Comparison of ENCODE assay signal across 9 cellular contexts in the genomic region with DNA sequence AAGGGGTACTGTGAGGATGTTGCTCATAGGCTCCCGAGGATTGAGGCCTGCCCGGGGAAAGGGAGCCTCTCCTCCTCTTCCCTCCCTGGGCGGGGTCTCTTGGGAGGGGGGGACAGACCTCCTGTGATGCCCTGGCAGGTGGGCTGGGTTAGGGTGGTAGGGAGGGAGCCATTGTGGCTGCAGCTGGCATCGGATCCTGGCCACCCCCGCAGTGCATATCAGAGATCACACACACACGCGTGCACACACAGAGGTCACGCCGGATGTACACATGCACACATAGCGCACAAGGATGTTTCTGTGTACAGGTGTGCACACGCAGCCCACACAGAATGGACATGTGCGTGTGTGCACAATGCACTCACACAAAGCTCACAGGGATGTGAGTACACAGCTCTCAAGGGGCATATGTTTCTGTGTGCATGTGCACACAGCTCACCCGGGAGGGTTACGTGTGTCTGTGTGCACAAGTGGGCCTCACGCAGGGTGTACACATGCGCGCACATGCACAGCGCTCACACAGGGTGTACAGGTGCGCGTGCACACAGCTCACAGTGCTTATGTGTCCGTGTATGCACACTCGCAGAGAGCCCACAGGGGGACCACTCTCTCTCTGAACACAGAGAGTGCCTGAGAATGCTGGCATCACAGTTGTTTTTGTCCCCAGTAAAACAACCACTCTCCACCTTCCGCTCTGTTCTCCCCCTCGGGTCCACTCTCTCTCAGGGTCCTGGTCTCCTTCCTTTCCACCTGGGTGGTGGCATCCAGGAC. TPM values are rescaled to one million over a fixed set of nuclear protein-coding genes. Genes with fewer than 3 reads are reported as not detected.
DNase-seq lines count a peak whose midpoint lies in the region; ATAC-seq, FAIRE-seq and TF ChIP-seq lines count a peak whose summit lies in the region.
"Had no signal": no experiment of that assay in that cellular context is flagged by ENCODE, and none has a peak within 500 bp of the region (broad histone marks: within the 10 kb centered on the region; RNA-seq: fewer than 3 reads in every experiment).

No MANE protein-coding gene starts in this region.

- no peak for TF ChIP-seq EP300 in upper lobe of left lung (IDR thresholded peaks at IDR 0.05)

- H3K4me1 Mint-ChIP-seq in WTC11 = peaks cover 36% of the 10 kb centered on the region

- peak overlapping the region; percentile 58 for H3K4me3 Mint-ChIP-seq in WTC11

- POLR2A ChIA-PET in WTC11 (lab: Charles Lee) = no interaction called here

- no peak for TF ChIP-seq CTCF in cardiac muscle cell (IDR thresholded peaks at IDR 0.05; ENCODE audit: low read depth, low read length)
- TF ChIP-seq CTCF in right atrium auricular region (IDR thresholded peaks at IDR 0.05) = no peak
- no peak for TF ChIP-seq CTCF in WTC11 (IDR thresholded peaks at IDR 0.05)
- TF ChIP-seq CTCF in kidney (IDR thresholded peaks at IDR 0.05; ENCODE audit: borderline replicate concordance, extremely low read depth, insufficient read depth) = no peak
- no peak for TF ChIP-seq CTCF in upper lobe of left lung (IDR thresholded peaks at IDR 0.05)

- no peak for FAIRE-seq in kidney (lab: Jason Lieb, UNC)

- H3K9me3 ChIP-seq in cardiac muscle cell (ENCODE audit: low read depth) (no peaks in the 10 kb centered on the region), right atrium auricular region (no peaks in the 10 kb centered on the region), kidney (ENCODE audit: control insufficient read depth in 1 of 2, low read length in 2 of 2) (no peaks in the 10 kb centered on the region), upper lobe of left lung (no peaks in the 10 kb centered on the region)

- ATAC-seq in WTC11 (no peak), upper lobe of left lung (ENCODE audit: low FRiP score in 2 of 2) (no peak), HG03442 (IDR thresholded peaks at IDR 0.05; ENCODE audit: unreplicated experiment) (no peak)

- H3K27ac ChIP-seq in cardiac muscle cell (no peak overlapping the region), right atrium auricular region (no peak overlapping the region), kidney (ENCODE audit: low read depth in 2 of 2, low read length in 2 of 2) (no peak overlapping the region), upper lobe of left lung (peak overlapping the region in 2 of 4 donors; percentile 40 to 76)

- no peaks in the 10 kb centered on the region for H3K9me3 Mint-ChIP-seq in WTC11

- H3K27me3 ChIP-seq in cardiac muscle cell = peaks cover 27% of the 10 kb centered on the region
- H3K27me3 ChIP-seq in right atrium auricular region = no peaks in the 10 kb centered on the region
- no peaks in the 10 kb centered on the region for H3K27me3 ChIP-seq in upper lobe of left lung

- intact Hi-C loops in kidney (cut with DNase I) = loop anchor here (10.0 kb wide), 1 partner anchor 53 kb away; the partner anchor contains the start of gene TOP2A

- WGBS in upper lobe of left lung, 2 donors = 60 to 73% methylated on average over 5 to 21 of the region's 24 CpGs

- H3K27me3 Mint-ChIP-seq in WTC11 (ENCODE audit: low read depth) = peaks cover 40% of the 10 kb centered on the region

- no peak overlapping the region for H3K27ac Mint-ChIP-seq in WTC11

- H3K4me3 ChIP-seq in cardiac muscle cell (peak overlapping the region; percentile 51), right atrium auricular region (peak overlapping the region in 1 of 2 donors; percentile 57), kidney (ENCODE audit: low read length in 2 of 2) (peak overlapping the region in 1 of 2 donors; percentile 37), upper lobe of left lung (peak overlapping the region in 3 of 4 donors; percentile 66 to 75 (median 67))

- no peaks in the 10 kb centered on the region for H3K36me3 Mint-ChIP-seq in WTC11

- H3K36me3 ChIP-seq in cardiac muscle cell = no peaks in the 10 kb centered on the region
- H3K36me3 ChIP-seq in right atrium auricular region = no peaks in the 10 kb centered on the region
- H3K36me3 ChIP-seq in kidney (ENCODE audit: control insufficient read depth in 1 of 2, insufficient read depth in 2 of 2, low read length in 2 of 2) = no peaks in the 10 kb centered on the region
- H3K36me3 ChIP-seq in upper lobe of left lung = peaks cover 0 to 2% (median 0%) of the 10 kb centered on the region in 4 donors

- no peak overlapping the region for H3K9ac ChIP-seq in kidney (ENCODE audit: low read length in 2 of 2)

- H3K4me1 ChIP-seq in cardiac muscle cell (ENCODE audit: low read depth) (no peaks in the 10 kb centered on the region), right atrium auricular region (peaks cover 0 to 14% of the 10 kb centered on the region in 2 donors), kidney (ENCODE audit: control insufficient read depth in 1 of 2, insufficient read depth in 1 of 2, low read depth in 1 of 2, low read length in 2 of 2) (peaks cover 3 to 4% of the 10 kb centered on the region in 2 donors), upper lobe of left lung (peaks cover 18 to 45% (median 26%) of the 10 kb centered on the region in 4 donors)

- no peak for TF ChIP-seq POLR2A in upper lobe of left lung (IDR thresholded peaks at IDR 0.05)

- DNase-seq in cardiac muscle cell (ENCODE audit: low read depth in 1 of 2, low spot score in 1 of 2) = no peak
- no peak for DNase-seq in right atrium auricular region (ENCODE audit: low spot score)
- DNase-seq in WTC11 (ENCODE audit: low spot score) = no peak
- peak; percentile 58 for DNase-seq in kidney
- DNase-seq in upper lobe of left lung = no peak
- no peak for DNase-seq in GM19240 (ENCODE audit: insufficient read length, low spot score)
- no peak for DNase-seq in HPDE6-E6E7 (ENCODE audit: extremely low spot score)

- CTCF ChIA-PET in WTC11 (lab: Charles Lee) = interaction anchor here (0.7 to 6.9 kb wide), 29 partner anchors 11 to 258 kb away, joined by 3 to 102 read pairs (median 5); partner anchors contain the start of genes IGFBP4 and TOP2A

TF ChIP-seq in WTC11, 78 proteins besides CTCF, POLR2A, EP300 and RAD21:
- TF ChIP-seq TP53 (CRISPR knock-in tag; IDR thresholded peaks at IDR 0.05) (no peak), HMGA2 (CRISPR knock-in tag; IDR thresholded peaks at IDR 0.05) (no peak), JUN (CRISPR knock-in tag; IDR thresholded peaks at IDR 0.05) (no peak), ZNF423 (CRISPR knock-in tag; IDR thresholded peaks at IDR 0.05) (0 out of 2 replicates have a peak, but pooled peaks have one; percentile 3), SP1 (CRISPR knock-in tag; conservative IDR thresholded peaks at IDR 0.05) (no peak)
- TF ChIP-seq, protein P1, sequence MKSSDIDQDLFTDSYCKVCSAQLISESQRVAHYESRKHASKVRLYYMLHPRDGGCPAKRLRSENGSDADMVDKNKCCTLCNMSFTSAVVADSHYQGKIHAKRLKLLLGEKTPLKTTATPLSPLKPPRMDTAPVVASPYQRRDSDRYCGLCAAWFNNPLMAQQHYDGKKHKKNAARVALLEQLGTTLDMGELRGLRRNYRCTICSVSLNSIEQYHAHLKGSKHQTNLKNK (CRISPR knock-in tag; IDR thresholded peaks at IDR 0.05) = no peak
- TF ChIP-seq, protein P2, sequence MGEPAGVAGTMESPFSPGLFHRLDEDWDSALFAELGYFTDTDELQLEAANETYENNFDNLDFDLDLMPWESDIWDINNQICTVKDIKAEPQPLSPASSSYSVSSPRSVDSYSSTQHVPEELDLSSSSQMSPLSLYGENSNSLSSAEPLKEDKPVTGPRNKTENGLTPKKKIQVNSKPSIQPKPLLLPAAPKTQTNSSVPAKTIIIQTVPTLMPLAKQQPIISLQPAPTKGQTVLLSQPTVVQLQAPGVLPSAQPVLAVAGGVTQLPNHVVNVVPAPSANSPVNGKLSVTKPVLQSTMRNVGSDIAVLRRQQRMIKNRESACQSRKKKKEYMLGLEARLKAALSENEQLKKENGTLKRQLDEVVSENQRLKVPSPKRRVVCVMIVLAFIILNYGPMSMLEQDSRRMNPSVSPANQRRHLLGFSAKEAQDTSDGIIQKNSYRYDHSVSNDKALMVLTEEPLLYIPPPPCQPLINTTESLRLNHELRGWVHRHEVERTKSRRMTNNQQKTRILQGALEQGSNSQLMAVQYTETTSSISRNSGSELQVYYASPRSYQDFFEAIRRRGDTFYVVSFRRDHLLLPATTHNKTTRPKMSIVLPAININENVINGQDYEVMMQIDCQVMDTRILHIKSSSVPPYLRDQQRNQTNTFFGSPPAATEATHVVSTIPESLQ (CRISPR knock-in tag; IDR thresholded peaks at IDR 0.05) = no peak
- TF ChIP-seq, protein P3, sequence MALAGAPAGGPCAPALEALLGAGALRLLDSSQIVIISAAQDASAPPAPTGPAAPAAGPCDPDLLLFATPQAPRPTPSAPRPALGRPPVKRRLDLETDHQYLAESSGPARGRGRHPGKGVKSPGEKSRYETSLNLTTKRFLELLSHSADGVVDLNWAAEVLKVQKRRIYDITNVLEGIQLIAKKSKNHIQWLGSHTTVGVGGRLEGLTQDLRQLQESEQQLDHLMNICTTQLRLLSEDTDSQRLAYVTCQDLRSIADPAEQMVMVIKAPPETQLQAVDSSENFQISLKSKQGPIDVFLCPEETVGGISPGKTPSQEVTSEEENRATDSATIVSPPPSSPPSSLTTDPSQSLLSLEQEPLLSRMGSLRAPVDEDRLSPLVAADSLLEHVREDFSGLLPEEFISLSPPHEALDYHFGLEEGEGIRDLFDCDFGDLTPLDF (CRISPR knock-in tag; IDR thresholded peaks at IDR 0.05) = no peak

RNA-seq across cellular contexts. Expression of gene GJD3, which starts 2.4 kb away (rescaled TPM):
- 0.48 and 1.7 TPM in 2 replicates for total RNA-seq in cardiac muscle cell
- polyA plus RNA-seq in cardiac muscle cell = 4.6 and 8.6 TPM in 2 replicates
- total RNA-seq in right atrium auricular region = 1 to 10 TPM in 1 of 2 donors, not detected in 1; 1.6 TPM
- total RNA-seq in WTC11 (2021) = 1.4 to 2.3 TPM (median 2.0 TPM) in 3 replicates
- total RNA-seq in kidney = 2.6 TPM
- polyA plus RNA-seq in kidney (ENCODE audit: insufficient read depth, low read depth, low replicate concordance) = not detected
- 1 to 10 TPM in 4 of 6 donors, not detected in 2; 1.7 to 8.4 (median 4.5) TPM for total RNA-seq in upper lobe of left lung
- total RNA-seq: activated CD8-positive, alpha-beta memory T cell treated with anti-CD3 and anti-CD28 coated beads for 36 hours had no signal

RNA-seq across cellular contexts. Expression of gene RARA, which starts 53.1 kb away (rescaled TPM):
- total RNA-seq in cardiac muscle cell = 58.9 and 61.3 TPM in 2 replicates
- 33.2 and 43.4 TPM in 2 replicates for polyA plus RNA-seq in cardiac muscle cell
- 10 to 100 TPM; 28.5 to 51.7 TPM for total RNA-seq in right atrium auricular region
- 14.3 to 20.7 TPM (median 15.8 TPM) in 3 replicates for total RNA-seq in WTC11 (2021)
- total RNA-seq in kidney = 45.7 TPM
- 22.5 TPM for polyA plus RNA-seq in kidney (ENCODE audit: insufficient read depth, low read depth, low replicate concordance)
- total RNA-seq in upper lobe of left lung = 10 to 100 TPM; 45.7 to 95.6 (median 85.9) TPM

RNA-seq across cellular contexts. Expression of gene TOP2A, which starts 55.6 kb away (rescaled TPM):
- total RNA-seq in cardiac muscle cell (11.1 and 127 TPM in 2 replicates), right atrium auricular region (1 to 10 TPM in 1 of 2 donors, under 1 TPM in 1; 0.31 to 3.7 TPM), WTC11 (2021) (273 to 307 TPM (median 292 TPM) in 3 replicates), kidney (2.7 TPM), upper lobe of left lung (10 to 100 TPM in 2 of 6 donors, 1 to 10 TPM in 3, under 1 TPM in 1; under 0.01 to 14.5 (median 6.2) TPM)
- polyA plus RNA-seq in cardiac muscle cell (21.7 and 168 TPM in 2 replicates), kidney (ENCODE audit: insufficient read depth, low read depth, low replicate concordance) (0.82 TPM)
